In the genomic region with DNA sequence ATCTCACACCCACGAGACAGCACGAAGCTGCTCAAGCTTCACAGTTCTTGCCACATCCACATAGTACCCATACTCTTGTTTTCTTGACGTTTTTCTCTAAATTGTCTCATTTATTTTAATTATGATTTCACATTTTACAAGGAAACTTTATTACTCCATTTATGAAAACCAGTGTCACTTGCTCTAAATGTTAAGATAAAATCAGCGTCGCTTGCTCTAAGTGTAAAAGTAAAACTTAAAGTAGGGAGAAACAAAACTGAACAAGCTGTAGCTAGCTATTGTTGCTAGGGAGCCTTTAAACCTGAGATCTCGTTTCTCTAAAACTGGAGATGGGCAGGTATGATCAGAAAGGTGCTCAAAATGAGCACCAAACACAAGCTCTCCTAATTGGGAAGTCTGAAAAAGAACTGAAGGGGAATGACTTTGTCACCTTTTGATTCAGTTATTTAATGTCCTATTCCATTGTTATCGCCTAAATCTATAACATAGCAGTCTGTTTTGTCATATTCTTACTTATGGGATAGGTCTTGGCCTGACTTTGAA, we compare ENCODE assay signal across 8 cellular contexts. TPM values are rescaled to one million over a fixed set of nuclear protein-coding genes. Genes with fewer than 3 reads are reported as not detected.
A peak's percentile ranks its signal among the peaks of the same experiment; 100 is the strongest.
DNase-seq lines count a peak whose midpoint lies in the region; ATAC-seq and TF ChIP-seq lines count a peak whose summit lies in the region.

No MANE protein-coding gene starts in this region.

- peak overlapping the region; percentile 93 to 99 (median 95) for H3K4me3 Mint-ChIP-seq in brain

- CTCF ChIA-PET in A673 (lab: Charles Lee), result no interaction called here

- H3K36me3 Mint-ChIP-seq in brain, result peaks cover 13% of the 10 kb centered on the region

- no peak for ATAC-seq in HG03432 (IDR thresholded peaks at IDR 0.05; ENCODE audit: unreplicated experiment)
- ATAC-seq in GM21723 (IDR thresholded peaks at IDR 0.05; ENCODE audit: unreplicated experiment), result no peak
- no peak for ATAC-seq in HG03045 (IDR thresholded peaks at IDR 0.05; ENCODE audit: unreplicated experiment)

- H3K4me1 ChIP-seq in A673 (ENCODE audit: insufficient read depth, low read length, poor library complexity, severe bottlenecking) (peaks cover 24% of the 10 kb centered on the region), mononuclear cell (ENCODE audit: insufficient read depth, low read length) (peaks cover 75% of the 10 kb centered on the region)

- POLR2A ChIA-PET in A673 (lab: Charles Lee; ENCODE audit: low non-redundant PET), result interaction anchor here (0.6 to 0.9 kb wide), 3 partner anchors 13 to 678 kb away, joined by 3 to 5 read pairs (median 3); no protein-coding TSS in a partner anchor

- intact Hi-C loops in A673 (cut with micrococcal nuclease; ENCODE audit: unreplicated experiment), result no loop called here

- DNase-seq in A673 (ENCODE audit: low spot score) (no peak), HFF-Myc (ENCODE audit: extremely low read depth, low read depth) (no peak), islet precursor cell (no peak)

- TF ChIP-seq CTCF in A673 (conservative IDR thresholded peaks at IDR 0.05; ENCODE audit: low read depth, low read length) (no peak), HFF-Myc (IDR thresholded peaks at IDR 0.05; ENCODE audit: low read depth, low read length, missing control alignments) (no peak), brain (conservative IDR thresholded peaks at IDR 0.05) (no peak)

- H3K4me1 Mint-ChIP-seq in brain, result peaks cover 75% of the 10 kb centered on the region

- H3K9me3 ChIP-seq in A673 (ENCODE audit: low read depth, low read length, poor library complexity, severe bottlenecking) (no peaks in the 10 kb centered on the region), mononuclear cell (ENCODE audit: low read depth, low read length) (no peaks in the 10 kb centered on the region)

- peaks cover 0 to 3% (median 0%) of the 10 kb centered on the region in 5 experiments for H3K9me3 Mint-ChIP-seq in brain

- BruUV-seq in A673 (replicated peaks; lab: Mats Ljungman, UMichigan), result TSS peak; percentile 46

- H3K4me3 ChIP-seq in A673 (ENCODE audit: low read depth, low read length, poor library complexity, severe bottlenecking), result peak overlapping the region; percentile 79
- peak overlapping the region; percentile 90 for H3K4me3 ChIP-seq in HFF-Myc (replicated peaks; ENCODE audit: low read depth, low read length)
- H3K4me3 ChIP-seq in mononuclear cell (ENCODE audit: low read length), result peak overlapping the region; percentile 97

- peak overlapping the region; percentile 96 to 98 (median 97) for H3K27ac Mint-ChIP-seq in brain

- H3K27me3 ChIP-seq in A673 (replicated peaks; ENCODE audit: insufficient read depth, low read depth, low read length, poor library complexity), result no peaks in the 10 kb centered on the region
- no peaks in the 10 kb centered on the region for H3K27me3 ChIP-seq in mononuclear cell (ENCODE audit: insufficient read depth, low read length)

- H3K27me3 Mint-ChIP-seq in brain, result peaks cover 5% of the 10 kb centered on the region

- peaks cover 23% of the 10 kb centered on the region for H3K36me3 ChIP-seq in A673 (ENCODE audit: insufficient read depth, low read length, poor library complexity, severe bottlenecking)

- peak overlapping the region; percentile 91 for H3K27ac ChIP-seq in A673 (ENCODE audit: low read depth, low read length, poor library complexity, severe bottlenecking)

RNA-seq across cellular contexts. Expression of a gene that starts 0.7 kb away (rescaled TPM):
- total RNA-seq in A673 (2021) (44.0 and 48.2 TPM in 2 replicates), mononuclear cell (8.3 TPM)
- 39.4 TPM for polyA plus RNA-seq in brain (ENCODE audit: insufficient read depth, low read depth, low replicate concordance)

RNA-seq across cellular contexts. Expression of a gene that starts 1.0 kb away (rescaled TPM):
- 43.7 and 50.9 TPM in 2 replicates for total RNA-seq in A673 (2021)
- polyA plus RNA-seq in brain (ENCODE audit: insufficient read depth, low read depth, low replicate concordance), result 15.6 TPM
- total RNA-seq in mononuclear cell, result 60.2 TPM

RNA-seq across cellular contexts. Expression of a gene that starts 12.3 kb away (rescaled TPM):
- total RNA-seq in A673 (2021) (0.71 and 1.2 TPM in 2 replicates), mononuclear cell (1.4 TPM)
- polyA plus RNA-seq in brain (ENCODE audit: insufficient read depth, low read depth, low replicate concordance), result 1.4 TPM
